In genomic region chr9:114770991-114771390, GRCh38 we compare ENCODE assay signal across 22 cellular contexts. TPM values are rescaled to one million over a fixed set of nuclear protein-coding genes. Genes with fewer than 3 reads are reported as not detected.
DNase-seq lines count a peak whose midpoint lies in the region; ATAC-seq and TF ChIP-seq lines count a peak whose summit lies in the region.
"Had no signal": no experiment of that assay in that cellular context is flagged by ENCODE, and none has a peak within 500 bp of the region (broad histone marks: within the 10 kb centered on the region; RNA-seq: fewer than 3 reads in every experiment).

No MANE protein-coding gene starts in this region.

- H3K9me3 ChIP-seq in DOHH2 (ENCODE audit: control insufficient read depth, insufficient read depth, low read length) (no peaks in the 10 kb centered on the region), BE2C (no peaks in the 10 kb centered on the region)
- H3K9me3 ChIP-seq in naive thymus-derived CD4-positive, alpha-beta T cell (ENCODE audit: control insufficient read depth in 2 of 3, low read length in 3 of 3) = no peaks in the 10 kb centered on the region
- H3K9me3 ChIP-seq: A549; BLaER1 treated with 17β-estradiol and CSF1 and Interleukin-3, amounts not matched to agents 10 nM and 100 nM had no signal

- H3K4me1 ChIP-seq in DOHH2 (ENCODE audit: control insufficient read depth, low read length) (peaks cover 28% of the 10 kb centered on the region), BE2C (no peaks in the 10 kb centered on the region)
- H3K4me1 ChIP-seq in naive thymus-derived CD4-positive, alpha-beta T cell (ENCODE audit: control insufficient read depth in 2 of 2, insufficient read depth in 2 of 2, low read length in 2 of 2) = no peaks in the 10 kb centered on the region
- H3K4me1 ChIP-seq: A549 had no signal

- H3K4me1 Mint-ChIP-seq in naive thymus-derived CD4-positive, alpha-beta T cell = peaks cover 7 to 20% (median 12%) of the 10 kb centered on the region in 7 donors
- H3K4me1 Mint-ChIP-seq: GM23338 had no signal

- H3K9me3 Mint-ChIP-seq in naive thymus-derived CD4-positive, alpha-beta T cell = peaks cover 0 to 5% (median 0%) of the 10 kb centered on the region in 11 donors
- H3K9me3 Mint-ChIP-seq: CD8-positive, alpha-beta memory T cell; GM23338 had no signal

- H3K27me3 Mint-ChIP-seq in naive thymus-derived CD4-positive, alpha-beta T cell = peaks cover 0 to 6% (median 0%) of the 10 kb centered on the region in 5 donors

- no peaks in the 10 kb centered on the region for H3F3A ChIP-seq in DOHH2 (ENCODE audit: control insufficient read depth, insufficient read depth)

- intact Hi-C loops in naive thymus-derived CD4-positive, alpha-beta T cell (cut with micrococcal nuclease) = no loop called here

- H3K79me2 ChIP-seq in DOHH2 (ENCODE audit: control insufficient read depth, low read length) = no peaks in the 10 kb centered on the region

- H3K9me2 ChIP-seq in DOHH2 (replicated peaks; ENCODE audit: control insufficient read depth, low read length) = no peaks in the 10 kb centered on the region

- no peak for ATAC-seq in naive thymus-derived CD4-positive, alpha-beta T cell
- ATAC-seq in GM19397 (IDR thresholded peaks at IDR 0.05; ENCODE audit: unreplicated experiment) = no peak
- ATAC-seq: A549, GM23338, K562 had no signal

- POLR2A ChIA-PET in naive thymus-derived CD4-positive, alpha-beta T cell (lab: Charles Lee) = no interaction called here

- H3K4me3 Mint-ChIP-seq in naive thymus-derived CD4-positive, alpha-beta T cell = no peak overlapping the region
- H3K4me3 Mint-ChIP-seq: CD4-positive, CD25-positive, alpha-beta regulatory T cell; CD8-positive, alpha-beta memory T cell; GM23338 had no signal

- peaks cover 0 to 7% (median 0%) of the 10 kb centered on the region in 5 donors for H3K36me3 Mint-ChIP-seq in naive thymus-derived CD4-positive, alpha-beta T cell
- H3K36me3 Mint-ChIP-seq: CD4-positive, CD25-positive, alpha-beta regulatory T cell had no signal

- no peak for TF ChIP-seq CTCF in DOHH2 (IDR thresholded peaks at IDR 0.05; ENCODE audit: low read depth, low read length, poor library complexity, severe bottlenecking)
- TF ChIP-seq CTCF in BE2C (IDR thresholded peaks at IDR 0.05; ENCODE audit: low read depth, low read length) = no peak

- DNase-seq in M059J (ENCODE audit: low read depth) (peak; percentile 56), kidney tubule cell (ENCODE audit: low spot score) (peak; percentile 33), renal cortical epithelial cell (ENCODE audit: low read depth) (peak; percentile 74), BE2C (no peak)
- no peak for DNase-seq in naive thymus-derived CD4-positive, alpha-beta T cell
- DNase-seq: AML-193; CD4-positive, CD25-positive, alpha-beta regulatory T cell; CD8-positive, alpha-beta memory T cell; COR-L47; DMS 273 treated with DMSO at 0.1 percent for 48 hours; DMS53; DND-41; GDM1; HCEC 1CT; IMR-90 had no signal

- H3K27me3 ChIP-seq in DOHH2 (ENCODE audit: control insufficient read depth, low read length) (no peaks in the 10 kb centered on the region), BE2C (no peaks in the 10 kb centered on the region)
- H3K27me3 ChIP-seq in naive thymus-derived CD4-positive, alpha-beta T cell (ENCODE audit: control insufficient read depth in 2 of 2, insufficient read depth in 2 of 2, low read length in 2 of 2) = no peaks in the 10 kb centered on the region
- H3K27me3 ChIP-seq: BLaER1 treated with 17β-estradiol and CSF1 and Interleukin-3, amounts not matched to agents 10 nM and 100 nM had no signal

- H3K4me2 ChIP-seq in DOHH2 (ENCODE audit: low read length) = peak overlapping the region; percentile 18; the same call in 1 of the 2 replicates
- H3K4me2 ChIP-seq: A549, GM23338 had no signal

- CTCF ChIA-PET in naive thymus-derived CD4-positive, alpha-beta T cell (lab: Charles Lee) = interaction anchor here (1.1 kb wide), 1 partner anchor 241 kb away, joined by 3 read pairs; no protein-coding TSS in a partner anchor

- H3K27ac ChIP-seq in DOHH2 (ENCODE audit: low read depth, low read length) = no peak overlapping the region
- H3K27ac ChIP-seq in naive thymus-derived CD4-positive, alpha-beta T cell (ENCODE audit: low read depth, low read length) = no peak overlapping the region
- H3K27ac ChIP-seq: 22Rv1; A549; BLaER1 treated with 17β-estradiol and CSF1 and Interleukin-3, amounts not matched to agents 10 nM and 100 nM had no signal

- H4K20me1 ChIP-seq in DOHH2 (ENCODE audit: control insufficient read depth, insufficient read depth, low read depth, low read length) = no peaks in the 10 kb centered on the region
- H4K20me1 ChIP-seq: BLaER1 treated with 17β-estradiol and CSF1 and Interleukin-3, amounts not matched to agents 10 nM and 100 nM had no signal

- H3K36me3 ChIP-seq in DOHH2 (ENCODE audit: control insufficient read depth, low read length) (no peaks in the 10 kb centered on the region), BE2C (no peaks in the 10 kb centered on the region)
- no peaks in the 10 kb centered on the region for H3K36me3 ChIP-seq in naive thymus-derived CD4-positive, alpha-beta T cell (ENCODE audit: control insufficient read depth in 2 of 3, insufficient read depth in 3 of 3, low read length in 3 of 3)
- H3K36me3 ChIP-seq: BLaER1 treated with 17β-estradiol and CSF1 and Interleukin-3, amounts not matched to agents 10 nM and 100 nM had no signal

- H3K27ac Mint-ChIP-seq in naive thymus-derived CD4-positive, alpha-beta T cell = peak overlapping the region in 2 of 9 donors; percentile 7 to 16
- H3K27ac Mint-ChIP-seq: CD4-positive, CD25-positive, alpha-beta regulatory T cell; GM23338 had no signal

- H3K4me3 ChIP-seq in DOHH2 (ENCODE audit: low read length) (no peak overlapping the region), BE2C (ENCODE audit: low read depth, low read length) (no peak overlapping the region)
- H3K4me3 ChIP-seq in naive thymus-derived CD4-positive, alpha-beta T cell (ENCODE audit: low read length) = no peak overlapping the region
- H3K4me3 ChIP-seq: A549; BLaER1 treated with 17β-estradiol and CSF1 and Interleukin-3, amounts not matched to agents 10 nM and 100 nM; GM23338; K562 had no signal

RNA-seq across cellular contexts. Expression of gene TNFSF15, which starts 34.8 kb away (rescaled TPM):
- 0.10 and 0.15 TPM in 2 replicates for total RNA-seq in M059J (2014; rRNA removed; shearing (Covaris generic))
- 1.3 and 7.3 TPM in 2 replicates for total RNA-seq in renal cortical epithelial cell
- polyA plus RNA-seq in BE2C (2012; ENCODE audit: insufficient read depth, insufficient read length, low read depth) = not detected
- 1 to 10 TPM in 1 of 5 experiments, under 1 TPM in 1, not detected in 3; 0.44 to 3.8 TPM for total RNA-seq in naive thymus-derived CD4-positive, alpha-beta T cell
- not detected for polyA plus RNA-seq in naive thymus-derived CD4-positive, alpha-beta T cell
- total RNA-seq: CD4-positive, CD25-positive, alpha-beta regulatory T cell; K562 had no signal
- polyA plus RNA-seq: CD4-positive, CD25-positive, alpha-beta regulatory T cell; CD8-positive, alpha-beta memory T cell; K562 had no signal

Comparison
In these comparisons a context has a peak if more than half of its experiments do, and no peak if none do; other contexts are left out.
1. DNase-seq: peak in M059J (single experiment), kidney tubule cell (single experiment) and renal cortical epithelial cell (single experiment); none in BE2C (single experiment) and naive thymus-derived CD4-positive, alpha-beta T cell (0 of 9).